8 cellular contexts compared by ENCODE assay signal in the genomic region with DNA sequence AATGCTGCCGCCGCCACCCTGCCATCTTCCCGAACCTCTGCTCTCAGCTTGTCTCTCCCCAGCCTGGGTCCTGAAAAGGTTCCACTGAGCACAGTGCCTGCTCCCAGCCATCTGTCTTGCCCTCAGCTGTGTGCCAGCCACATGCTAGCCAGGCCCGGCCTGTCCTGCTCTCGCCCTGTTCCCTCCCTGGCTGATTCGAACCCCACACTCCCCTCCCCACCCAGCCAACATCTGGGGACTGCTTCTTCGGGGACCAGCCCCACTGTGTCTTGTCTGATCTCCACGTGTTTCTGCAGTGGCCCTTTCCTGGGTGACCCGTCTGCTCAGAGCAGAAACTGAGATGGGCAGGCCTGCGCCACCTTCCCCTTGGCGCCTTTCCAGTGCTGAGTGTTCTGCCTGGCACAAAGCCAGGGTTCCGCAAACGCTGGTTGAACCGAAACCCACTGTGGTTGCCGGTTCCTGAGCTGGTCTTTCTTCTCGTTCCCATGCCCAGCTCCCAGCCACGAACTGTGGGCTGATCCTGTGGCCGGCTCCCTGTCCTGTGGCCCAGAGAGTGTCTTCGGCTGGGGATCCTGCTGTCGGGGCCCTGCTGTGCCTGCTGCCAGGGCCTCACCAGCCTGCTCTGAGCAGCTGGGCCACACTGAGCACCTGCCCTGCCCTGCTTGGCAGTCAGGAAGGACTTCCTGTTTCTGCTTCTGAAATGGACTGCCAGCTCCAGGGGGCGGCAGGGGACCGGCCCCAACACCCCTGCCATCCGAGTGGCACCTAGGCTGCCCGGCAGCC.
A peak's percentile ranks its signal among the peaks of the same experiment; 100 is the strongest.
DNase-seq lines count a peak whose midpoint lies in the region; ATAC-seq and TF ChIP-seq lines count a peak whose summit lies in the region.

No MANE protein-coding gene starts in this region.

- TF ChIP-seq CTCF in PC-3 (conservative IDR thresholded peaks at IDR 0.05; ENCODE audit: low read depth, low read length) = no peak

- no peaks in the 10 kb centered on the region for H3K9me3 ChIP-seq in PC-3 (ENCODE audit: low read length)
- H3K9me3 ChIP-seq in skeletal muscle tissue (ENCODE audit: control insufficient read depth in 3 of 3, low read length in 3 of 3) = no peaks in the 10 kb centered on the region

- H3K4me2 ChIP-seq in PC-3 (ENCODE audit: low read length) = no peak overlapping the region

- peak; percentile 29 for ATAC-seq in HG02885 (IDR thresholded peaks at IDR 0.05; ENCODE audit: poor library complexity, unreplicated experiment)
- ATAC-seq in PC-3 = 0 out of 2 replicates have a peak, but pooled peaks have one; percentile 35
- ATAC-seq in Right ventricle myocardium inferior = peak; percentile 57
- no peak for ATAC-seq in GM19455 (IDR thresholded peaks at IDR 0.05; ENCODE audit: unreplicated experiment)
- ATAC-seq in HG02852 (IDR thresholded peaks at IDR 0.05; ENCODE audit: unreplicated experiment) = no peak

- POLR2A ChIA-PET in PC-3 (lab: Charles Lee; ENCODE audit: unreplicated experiment) = no interaction called here

- H3F3A ChIP-seq in PC-3 (ENCODE audit: low read length, unreplicated experiment) = no peaks in the 10 kb centered on the region

- H3K27ac ChIP-seq in PC-3 (ENCODE audit: low read length) (no peak overlapping the region), skeletal muscle tissue (ENCODE audit: low read depth, low read length) (peak overlapping the region; percentile 58)

- no peaks in the 10 kb centered on the region for H3K27me3 ChIP-seq in PC-3 (ENCODE audit: low read length)
- H3K27me3 ChIP-seq in skeletal muscle tissue (ENCODE audit: control insufficient read depth in 3 of 3, insufficient read depth in 3 of 3, low read length in 3 of 3) = no peaks in the 10 kb centered on the region

- no peaks in the 10 kb centered on the region for H3K4me1 ChIP-seq in PC-3 (ENCODE audit: insufficient read depth, low read length)
- peaks cover 40 to 54% (median 50%) of the 10 kb centered on the region in 3 donors for H3K4me1 ChIP-seq in skeletal muscle tissue (ENCODE audit: control insufficient read depth in 3 of 3, insufficient read depth in 3 of 3, low read length in 3 of 3)

- CTCF ChIA-PET in PC-3 (lab: Charles Lee) = no interaction called here

- no peak overlapping the region for H3K4me3 ChIP-seq in PC-3 (ENCODE audit: low read length)
- peak overlapping the region in 1 of 3 donors; percentile 6 for H3K4me3 ChIP-seq in skeletal muscle tissue (ENCODE audit: low read length in 3 of 3)

- no TSS peak for BruUV-seq in PC-3 (replicated peaks; lab: Mats Ljungman, UMichigan)

- no peaks in the 10 kb centered on the region for H3K9me2 ChIP-seq in PC-3 (replicated peaks; ENCODE audit: low read length)

- peak; percentile 85 for DNase-seq in COR-L47 (lab: John Stamatoyannopoulos, UW)
- no peak for DNase-seq in PC-3
- peak; percentile 61 for DNase-seq in activated T-helper 1 cell treated with Interleukin-2 at 50 U/mL for 16 hours (ENCODE audit: low read depth)
- peak; percentile 94 for DNase-seq in Right ventricle myocardium inferior (ENCODE audit: missing footprints)

- no peaks in the 10 kb centered on the region for H4K20me1 ChIP-seq in PC-3 (ENCODE audit: low read length)

- intact Hi-C loops in PC-3 (cut with micrococcal nuclease) = no loop called here
- intact Hi-C loops in Right ventricle myocardium inferior (cut with DNase I) = loop anchor here (5.0 kb wide), 1 partner anchor 47 kb away; no protein-coding TSS in a partner anchor

- H2AFZ ChIP-seq in PC-3 (ENCODE audit: low read length) = peak overlapping the region; percentile 26; the same call in 1 of the 2 replicates

- H3K79me2 ChIP-seq in PC-3 (ENCODE audit: low read length) = no peaks in the 10 kb centered on the region

- H3K9ac ChIP-seq in PC-3 (ENCODE audit: low read length) = no peak overlapping the region
- H3K9ac ChIP-seq in skeletal muscle tissue (ENCODE audit: low read depth in 1 of 3, low read length in 3 of 3) = peak overlapping the region; percentile 23 to 68 (median 61)

- H3K36me3 ChIP-seq in PC-3 (ENCODE audit: low read depth, low read length) = no peaks in the 10 kb centered on the region
- no peaks in the 10 kb centered on the region for H3K36me3 ChIP-seq in skeletal muscle tissue (ENCODE audit: control insufficient read depth in 3 of 3, insufficient read depth in 3 of 3, low read length in 3 of 3)

Comparison
In these comparisons a context has a peak if more than half of its experiments do, and no peak if none do; other contexts are left out.
1. ATAC-seq: peak in HG02885 (single experiment), PC-3 (single experiment) and Right ventricle myocardium inferior (single experiment); none in GM19455 (single experiment) and HG02852 (single experiment).